In the genomic region with DNA sequence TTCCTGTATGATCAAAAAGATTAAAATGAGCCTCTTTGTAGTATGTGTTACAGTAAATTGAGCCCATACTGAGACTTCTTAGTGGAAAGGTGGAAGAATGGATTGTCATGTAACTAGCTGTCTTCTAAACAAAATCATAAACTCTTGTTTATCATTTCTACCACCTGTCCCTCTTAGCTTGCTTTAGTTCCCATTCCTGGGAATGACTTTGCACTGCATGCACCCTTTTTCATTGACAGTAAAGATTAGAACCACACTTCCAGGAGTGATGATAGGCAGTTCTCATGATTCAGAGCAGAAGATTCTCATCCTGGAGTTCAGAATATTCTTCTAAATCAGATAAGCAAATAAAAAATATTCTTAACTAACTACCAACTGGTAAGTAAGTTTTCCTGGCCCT, we compare ENCODE assay signal across 19 cellular contexts. TPM values are rescaled to one million over a fixed set of nuclear protein-coding genes. Genes with fewer than 3 reads are reported as not detected.
A peak's percentile ranks its signal among the peaks of the same experiment; 100 is the strongest.
DNase-seq lines count a peak whose midpoint lies in the region; ATAC-seq and TF ChIP-seq lines count a peak whose summit lies in the region.
"Had no signal": no experiment of that assay in that cellular context is flagged by ENCODE, and none has a peak within 500 bp of the region (broad histone marks: within the 10 kb centered on the region; RNA-seq: fewer than 3 reads in every experiment).

No MANE protein-coding gene starts in this region.

- intact Hi-C loops in naive thymus-derived CD4-positive, alpha-beta T cell (cut with micrococcal nuclease), result no loop called here
- intact Hi-C loops in left cardiac atrium (cut with DNase I), result no loop called here

- H2BK120ac ChIP-seq in H9 (ENCODE audit: low read depth, low read length, poor library complexity, severe bottlenecking), result no peak overlapping the region

- H3K23ac ChIP-seq in H9 (ENCODE audit: insufficient read length, low read depth, low read length), result no peak overlapping the region

- H3T11ph ChIP-seq in H9 (ENCODE audit: low read length), result no peak overlapping the region

- no peak overlapping the region for H3K4me2 ChIP-seq in DND-41 (ENCODE audit: insufficient read depth, low read length)
- H3K4me2 ChIP-seq in H9 (ENCODE audit: insufficient read depth, insufficient read length, low read length), result no peak overlapping the region

- no peaks in the 10 kb centered on the region for H3K27me3 ChIP-seq in CD4-positive, CD25-positive, alpha-beta regulatory T cell (ENCODE audit: control insufficient read depth, insufficient read depth, low read length)
- H3K27me3 ChIP-seq in DND-41 (ENCODE audit: insufficient read depth, low read length, poor library complexity) (no peaks in the 10 kb centered on the region), H9 (ENCODE audit: insufficient read depth, low read length) (no peaks in the 10 kb centered on the region)
- no peaks in the 10 kb centered on the region for H3K27me3 ChIP-seq in naive thymus-derived CD4-positive, alpha-beta T cell (ENCODE audit: control insufficient read depth in 2 of 2, insufficient read depth in 2 of 2, low read length in 2 of 2)
- H3K27me3 ChIP-seq: BE2C had no signal

- no peak overlapping the region for H3K4me3 ChIP-seq in CD4-positive, CD25-positive, alpha-beta regulatory T cell (ENCODE audit: low read depth, low read length)
- no peak overlapping the region for H3K4me3 ChIP-seq in DND-41 (ENCODE audit: low read depth in 1 of 2, low read length in 2 of 2)
- no peak overlapping the region for H3K4me3 ChIP-seq in naive thymus-derived CD4-positive, alpha-beta T cell (ENCODE audit: low read length)

- no peak overlapping the region for H4K5ac ChIP-seq in H9 (ENCODE audit: insufficient read length, low read depth, low read length)

- no peak overlapping the region for H3K4ac ChIP-seq in H9 (ENCODE audit: low read depth, low read length)

- no peaks in the 10 kb centered on the region for H3K23me2 ChIP-seq in H9 (ENCODE audit: insufficient read length, low read depth, low read length, poor library complexity, severe bottlenecking)

- H2BK15ac ChIP-seq in H9 (ENCODE audit: low read depth, low read length), result no peak overlapping the region

- H3K4me1 Mint-ChIP-seq in CD4-positive, CD25-positive, alpha-beta regulatory T cell, result peaks cover 24 to 37% (median 30%) of the 10 kb centered on the region in 4 donors
- H3K4me1 Mint-ChIP-seq in T-cell, result peaks cover 24 to 41% (median 29%) of the 10 kb centered on the region in 3 donors
- peaks cover 2 to 53% (median 34%) of the 10 kb centered on the region in 7 donors for H3K4me1 Mint-ChIP-seq in naive thymus-derived CD4-positive, alpha-beta T cell
- no peaks in the 10 kb centered on the region for H3K4me1 Mint-ChIP-seq in H9

- no peak overlapping the region for H3K56ac ChIP-seq in H9 (ENCODE audit: insufficient read length, low read depth, low read length)

- H3K4me1 ChIP-seq in CD4-positive, CD25-positive, alpha-beta regulatory T cell (ENCODE audit: control insufficient read depth, insufficient read depth, low read length, poor library complexity, severe bottlenecking), result no peaks in the 10 kb centered on the region
- H3K4me1 ChIP-seq in DND-41 (ENCODE audit: insufficient read depth, low read length) (no peaks in the 10 kb centered on the region), H9 (ENCODE audit: insufficient read depth, low read length) (no peaks in the 10 kb centered on the region)
- peaks cover 0 to 6% of the 10 kb centered on the region in 2 donors for H3K4me1 ChIP-seq in naive thymus-derived CD4-positive, alpha-beta T cell (ENCODE audit: control insufficient read depth in 2 of 2, insufficient read depth in 2 of 2, low read length in 2 of 2)
- H3K4me1 ChIP-seq: BE2C had no signal

- no peak for TF ChIP-seq CTCF in DND-41 (IDR thresholded peaks at IDR 0.05; ENCODE audit: borderline replicate concordance, extremely low read depth, low read length, poor library complexity, severe bottlenecking)
- TF ChIP-seq CTCF in H9 (conservative IDR thresholded peaks at IDR 0.05), result no peak

- H4K91ac ChIP-seq in H9 (ENCODE audit: insufficient read length, low read depth, low read length), result no peak overlapping the region

- no peaks in the 10 kb centered on the region for H3K9me3 ChIP-seq in CD4-positive, CD25-positive, alpha-beta regulatory T cell (ENCODE audit: control insufficient read depth in 2 of 2, low read length in 2 of 2)
- H3K9me3 ChIP-seq in DND-41 (ENCODE audit: insufficient read depth, low read length, severe bottlenecking), result no peaks in the 10 kb centered on the region
- H3K9me3 ChIP-seq in naive thymus-derived CD4-positive, alpha-beta T cell (ENCODE audit: control insufficient read depth in 2 of 3, low read length in 3 of 3), result no peaks in the 10 kb centered on the region
- no peaks in the 10 kb centered on the region for H3K9me3 ChIP-seq in H9 (ENCODE audit: control insufficient read depth, low read depth, low read length)
- H3K9me3 ChIP-seq: BE2C had no signal

- H2AK5ac ChIP-seq in H9 (ENCODE audit: insufficient read length, low read length), result no peak overlapping the region

- no peaks in the 10 kb centered on the region for H3K79me1 ChIP-seq in H9 (ENCODE audit: insufficient read depth, low read depth, low read length, poor library complexity, severe bottlenecking)

- H2AFZ ChIP-seq in DND-41 (ENCODE audit: low read depth, low read length) (no peak overlapping the region), H9 (ENCODE audit: low read length) (no peak overlapping the region)

- H3K27ac Mint-ChIP-seq in CD4-positive, CD25-positive, alpha-beta regulatory T cell, result peak overlapping the region in 2 of 3 donors; percentile 6 to 9
- H3K27ac Mint-ChIP-seq in T-cell (peak overlapping the region; percentile 49 to 77), H9 (no peak overlapping the region)
- peak overlapping the region in 8 of 9 donors; percentile 10 to 76 (median 34) for H3K27ac Mint-ChIP-seq in naive thymus-derived CD4-positive, alpha-beta T cell

- H3K36me3 Mint-ChIP-seq in CD4-positive, CD25-positive, alpha-beta regulatory T cell, result peaks cover 46% of the 10 kb centered on the region
- peaks cover 57% of the 10 kb centered on the region for H3K36me3 Mint-ChIP-seq in T-cell
- H3K36me3 Mint-ChIP-seq in naive thymus-derived CD4-positive, alpha-beta T cell, result peaks cover 5 to 52% (median 34%) of the 10 kb centered on the region in 5 donors
- H3K36me3 Mint-ChIP-seq in H9 (ENCODE audit: insufficient read depth in 1 of 3, low read depth in 3 of 3), result peaks cover 7 to 25% (median 16%) of the 10 kb centered on the region in 3 experiments

- no peak overlapping the region for H3K18ac ChIP-seq in H9 (ENCODE audit: insufficient read length, low read depth, low read length)

- no peak overlapping the region for H4K8ac ChIP-seq in H9 (replicated peaks; ENCODE audit: insufficient read length, low read depth, low read length)

- H3K27me3 Mint-ChIP-seq in CD4-positive, CD25-positive, alpha-beta regulatory T cell, result no peaks in the 10 kb centered on the region
- H3K27me3 Mint-ChIP-seq in T-cell, result no peaks in the 10 kb centered on the region
- no peaks in the 10 kb centered on the region for H3K27me3 Mint-ChIP-seq in naive thymus-derived CD4-positive, alpha-beta T cell
- H3K27me3 Mint-ChIP-seq in H9 (ENCODE audit: low read depth), result no peaks in the 10 kb centered on the region
- H3K27me3 Mint-ChIP-seq: CD8-positive, alpha-beta memory T cell had no signal

- no peak overlapping the region for H3K9ac ChIP-seq in DND-41 (ENCODE audit: low read depth, low read length)
- H3K9ac ChIP-seq in H9 (ENCODE audit: extremely low read depth, insufficient read length, low read length), result no peak overlapping the region

- no peak overlapping the region for H3K14ac ChIP-seq in H9 (ENCODE audit: insufficient read depth, low read length)

- H2BK20ac ChIP-seq in H9 (ENCODE audit: low read depth, low read length, poor library complexity, severe bottlenecking), result no peak overlapping the region

- ATAC-seq in CD4-positive, CD25-positive, alpha-beta regulatory T cell (ENCODE audit: low read depth in 2 of 2), result no peak
- no peak for ATAC-seq in DND-41 (ENCODE audit: insufficient read depth, low read depth)
- no peak for ATAC-seq in T-cell (replicated peaks in 1 of 4)
- no peak for ATAC-seq in naive thymus-derived CD4-positive, alpha-beta T cell
- no peak for ATAC-seq in HG02981 (IDR thresholded peaks at IDR 0.05; ENCODE audit: unreplicated experiment)
- no peak for ATAC-seq in left cardiac atrium
- ATAC-seq: HepG2, Panc1, Right ventricle myocardium inferior had no signal

- CTCF ChIA-PET in T-cell (lab: Charles Lee), result interaction anchor here in 1 of 2 donors (0.6 kb wide), 1 partner anchor 28 kb away, joined by 3 read pairs; no protein-coding TSS in a partner anchor
- CTCF ChIA-PET in naive thymus-derived CD4-positive, alpha-beta T cell (lab: Charles Lee), result no interaction called here

- no peak overlapping the region for H2BK5ac ChIP-seq in H9 (ENCODE audit: insufficient read length, low read length)

- H3K79me2 ChIP-seq in DND-41 (ENCODE audit: insufficient read depth, low read length), result peaks cover 12% of the 10 kb centered on the region; the same call in 1 of the 2 replicates
- no peaks in the 10 kb centered on the region for H3K79me2 ChIP-seq in H9 (ENCODE audit: insufficient read depth, low read length)

- no peaks in the 10 kb centered on the region for H3K9me3 Mint-ChIP-seq in CD4-positive, CD25-positive, alpha-beta regulatory T cell
- no peaks in the 10 kb centered on the region for H3K9me3 Mint-ChIP-seq in T-cell
- no peaks in the 10 kb centered on the region for H3K9me3 Mint-ChIP-seq in naive thymus-derived CD4-positive, alpha-beta T cell
- no peaks in the 10 kb centered on the region for H3K9me3 Mint-ChIP-seq in H9
- H3K9me3 Mint-ChIP-seq: CD8-positive, alpha-beta memory T cell had no signal

- no peak for DNase-seq in CD4-positive, CD25-positive, alpha-beta regulatory T cell
- DNase-seq in DND-41 (no peak), T-cell (no peak), RPMI8226 (no peak), left cardiac atrium (no peak), H9 (no peak)
- no peak for DNase-seq in naive thymus-derived CD4-positive, alpha-beta T cell
- DNase-seq: BE2C; CD8-positive, alpha-beta memory T cell; GF-D8; HCEC 1CT; MM.1S; NCI-H1105; NCI-H1694; NCI-H524 had no signal

- no peak overlapping the region for H3K4me3 Mint-ChIP-seq in CD4-positive, CD25-positive, alpha-beta regulatory T cell
- H3K4me3 Mint-ChIP-seq in T-cell (no peak overlapping the region), H9 (no peak overlapping the region)
- peak overlapping the region in 1 of 10 donors; percentile 35 for H3K4me3 Mint-ChIP-seq in naive thymus-derived CD4-positive, alpha-beta T cell
- H3K4me3 Mint-ChIP-seq: CD8-positive, alpha-beta memory T cell had no signal

- peak overlapping the region; percentile 3 for H3K27ac ChIP-seq in CD4-positive, CD25-positive, alpha-beta regulatory T cell (ENCODE audit: insufficient read depth, low read length, poor library complexity, severe bottlenecking)
- H3K27ac ChIP-seq in DND-41 (ENCODE audit: low read length) (0 out of 2 replicates have a peak overlapping the region, but pooled peaks have one; percentile 21), H9 (ENCODE audit: insufficient read length, low read depth, low read length) (no peak overlapping the region)
- no peak overlapping the region for H3K27ac ChIP-seq in naive thymus-derived CD4-positive, alpha-beta T cell (ENCODE audit: low read depth, low read length)

- H4K20me1 ChIP-seq in DND-41 (ENCODE audit: insufficient read depth, low read length) (no peaks in the 10 kb centered on the region), H9 (ENCODE audit: control insufficient read depth, insufficient read depth, insufficient read length) (no peaks in the 10 kb centered on the region)

- no peak overlapping the region for H2BK12ac ChIP-seq in H9 (ENCODE audit: insufficient read length, low read depth, low read length)

- peaks cover 50% of the 10 kb centered on the region for H3K36me3 ChIP-seq in CD4-positive, CD25-positive, alpha-beta regulatory T cell (ENCODE audit: control insufficient read depth, insufficient read depth, low read length)
- H3K36me3 ChIP-seq in DND-41 (ENCODE audit: insufficient read depth, low read length), result peaks cover 87% of the 10 kb centered on the region
- peaks cover 4 to 27% (median 9%) of the 10 kb centered on the region in 3 experiments for H3K36me3 ChIP-seq in naive thymus-derived CD4-positive, alpha-beta T cell (ENCODE audit: control insufficient read depth in 2 of 3, insufficient read depth in 3 of 3, low read length in 3 of 3)

- POLR2A ChIA-PET in T-cell (lab: Charles Lee), result interaction anchor here in 1 of 2 donors (0.7 kb wide), 1 partner anchor 589 kb away, joined by 4 read pairs; no protein-coding TSS in a partner anchor
- POLR2A ChIA-PET in naive thymus-derived CD4-positive, alpha-beta T cell (lab: Charles Lee), result interaction anchor here (1.3 to 2.4 kb wide), 3 partner anchors 11 to 33 kb away, joined by 3 to 8 read pairs (median 4); a partner anchor contains a TSS

RNA-seq across cellular contexts. Expression of a gene that starts 28.0 kb away (rescaled TPM):
- total RNA-seq in CD4-positive, CD25-positive, alpha-beta regulatory T cell, result 83.8 TPM
- 100 to 1,000 TPM in 3 of 4 donors, 10 to 100 TPM in 1; 85.6 to 196 (median 119) TPM for polyA plus RNA-seq in CD4-positive, CD25-positive, alpha-beta regulatory T cell
- 100 to 1,000 TPM; 128 to 234 (median 222) TPM for total RNA-seq in T-cell
- 100 to 1,000 TPM; 122 to 328 (median 288) TPM for total RNA-seq in naive thymus-derived CD4-positive, alpha-beta T cell
- polyA plus RNA-seq in naive thymus-derived CD4-positive, alpha-beta T cell, result 100 to 1,000 TPM; 192 to 421 TPM
- 10 to 100 TPM in 1 of 2 donors, 1 to 10 TPM in 1; 8.6 to 10.6 TPM for total RNA-seq in left cardiac atrium
- total RNA-seq in H9 (2021), result 0.11 and 0.29 TPM in 2 replicates
- polyA plus RNA-seq: HepG2 had no signal

RNA-seq across cellular contexts. Expression of a gene that starts 32.4 kb away (rescaled TPM):
- total RNA-seq in CD4-positive, CD25-positive, alpha-beta regulatory T cell, result 22.6 TPM
- 10 to 100 TPM; 19.9 to 37.5 (median 27.7) TPM for polyA plus RNA-seq in CD4-positive, CD25-positive, alpha-beta regulatory T cell
- total RNA-seq in T-cell (10 to 100 TPM; 33.2 to 42.3 (median 36.3) TPM), left cardiac atrium (10 to 100 TPM; 15.8 to 17.6 TPM), H9 (2021) (33.0 and 33.7 TPM in 2 replicates)
- total RNA-seq in naive thymus-derived CD4-positive, alpha-beta T cell, result 10 to 100 TPM; 39.1 to 57.5 (median 40.2) TPM
- polyA plus RNA-seq in naive thymus-derived CD4-positive, alpha-beta T cell, result 10 to 100 TPM; 23.0 to 26.3 TPM

RNA-seq across cellular contexts. Expression of a gene that starts 32.6 kb away (rescaled TPM):
- total RNA-seq in CD4-positive, CD25-positive, alpha-beta regulatory T cell, result 37.2 TPM
- 100 to 1,000 TPM in 1 of 4 donors, 10 to 100 TPM in 3; 86.7 to 112 (median 95.9) TPM for polyA plus RNA-seq in CD4-positive, CD25-positive, alpha-beta regulatory T cell
- total RNA-seq in T-cell, result 10 to 100 TPM; 28.5 to 36.7 (median 31.5) TPM
- total RNA-seq in naive thymus-derived CD4-positive, alpha-beta T cell, result 10 to 100 TPM; 26.9 to 51.6 (median 43.5) TPM
- polyA plus RNA-seq in naive thymus-derived CD4-positive, alpha-beta T cell, result 10 to 100 TPM; 76.4 to 87.5 TPM
- 10 to 100 TPM; 43.5 to 44.6 TPM for total RNA-seq in left cardiac atrium
- total RNA-seq in H9 (2021), result 33.6 and 34.4 TPM in 2 replicates

RNA-seq across cellular contexts. Expression of a gene that starts 55.0 kb away (rescaled TPM):
- total RNA-seq in CD4-positive, CD25-positive, alpha-beta regulatory T cell, result 5.0 TPM
- polyA plus RNA-seq in CD4-positive, CD25-positive, alpha-beta regulatory T cell, result 10 to 100 TPM in 2 of 4 donors, 1 to 10 TPM in 2; 7.6 to 15.8 (median 12.5) TPM
- total RNA-seq in T-cell, result 10 to 100 TPM in 4 of 5 donors, 1 to 10 TPM in 1; 3.6 to 28.1 (median 10.9) TPM
- 10 to 100 TPM in 3 of 5 experiments, 1 to 10 TPM in 2; 7.0 to 38.0 (median 18.8) TPM for total RNA-seq in naive thymus-derived CD4-positive, alpha-beta T cell
- 100 to 1,000 TPM; 126 to 136 TPM for polyA plus RNA-seq in naive thymus-derived CD4-positive, alpha-beta T cell
- total RNA-seq in left cardiac atrium, result 10 to 100 TPM; 11.7 to 36.8 TPM
- not detected in 2 replicates for total RNA-seq in H9 (2021)

Comparison
In these comparisons a context has a peak if more than half of its experiments do, and no peak if none do; other contexts are left out.
1. H3K27ac ChIP-seq: peak in CD4-positive, CD25-positive, alpha-beta regulatory T cell (single experiment) and DND-41 (single experiment); none in naive thymus-derived CD4-positive, alpha-beta T cell (single experiment) and H9 (single experiment).
2. H3K27ac Mint-ChIP-seq: peak in CD4-positive, CD25-positive, alpha-beta regulatory T cell (2 of 3), T-cell (2 of 2) and naive thymus-derived CD4-positive, alpha-beta T cell (8 of 9); none in H9 (0 of 3).